Comparison of ENCODE assay signal across 23 cellular contexts in genomic region chr21:15687208-15687607, GRCh38. TPM values are rescaled to one million over a fixed set of nuclear protein-coding genes. Genes with fewer than 3 reads are reported as not detected.
DNase-seq lines count a peak whose midpoint lies in the region; ATAC-seq, FAIRE-seq and TF ChIP-seq lines count a peak whose summit lies in the region.
"Had no signal": no experiment of that assay in that cellular context is flagged by ENCODE, and none has a peak within 500 bp of the region (broad histone marks: within the 10 kb centered on the region; RNA-seq: fewer than 3 reads in every experiment).

No MANE protein-coding gene starts in this region.

- no peak overlapping the region for H2AFZ ChIP-seq in astrocyte (ENCODE audit: low read depth, low read length)

- H3K4me1 Mint-ChIP-seq in astrocyte (ENCODE audit: low read depth, unreplicated experiment) = peaks cover under 1% of the 10 kb centered on the region
- H3K4me1 Mint-ChIP-seq: endodermal cell had no signal

- H3K9me3 ChIP-seq in astrocyte (ENCODE audit: insufficient read depth, low read depth, low read length) = peaks cover 2% of the 10 kb centered on the region
- H3K9me3 ChIP-seq: colonic mucosa, prostate gland, testis had no signal

- H3K4me1 ChIP-seq in astrocyte (ENCODE audit: insufficient read depth, low read length) = peaks cover 13% of the 10 kb centered on the region
- H3K4me1 ChIP-seq: colonic mucosa, prostate gland, testis had no signal

- H3K27ac Mint-ChIP-seq in astrocyte (ENCODE audit: unreplicated experiment) = no peak overlapping the region
- H3K27ac Mint-ChIP-seq: activated CD4-positive, alpha-beta T cell treated with anti-CD3 and anti-CD28 coated beads, Interleukin-2, amount 10 ng/mL, durations not matched to agents 24 days and 14 days; activated naive CD8-positive, alpha-beta T cell treated with anti-CD3 and anti-CD28 coated beads for 36 hours; endodermal cell; immature natural killer cell; nephron progenitor cell; stimulated activated memory B cell treated with anti-CD40 and anti-IgM and Interleukin-4, amounts not matched to agents 10 μg/mL and 1 μg/mL and 100 μg/mL, for 72 hours had no signal

- H3K79me2 ChIP-seq in astrocyte (ENCODE audit: insufficient read depth, low read length) = no peaks in the 10 kb centered on the region

- H3K4me3 Mint-ChIP-seq in astrocyte (ENCODE audit: unreplicated experiment) = no peak overlapping the region
- H3K4me3 Mint-ChIP-seq: activated CD4-positive, alpha-beta T cell treated with anti-CD3 and anti-CD28 coated beads, Interleukin-2, amount 10 ng/mL, durations not matched to agents 24 days and 14 days; activated naive CD8-positive, alpha-beta T cell treated with anti-CD3 and anti-CD28 coated beads for 36 hours; endodermal cell; immature natural killer cell; nephron progenitor cell; stimulated activated memory B cell treated with anti-CD40 and anti-IgM and Interleukin-4, amounts not matched to agents 10 μg/mL and 1 μg/mL and 100 μg/mL, for 72 hours had no signal

- H3K36me3 ChIP-seq in astrocyte (ENCODE audit: insufficient read depth, low read length) = no peaks in the 10 kb centered on the region
- H3K36me3 ChIP-seq: colonic mucosa, prostate gland had no signal

- no peak overlapping the region for H3K4me3 ChIP-seq in astrocyte (ENCODE audit: insufficient read depth, low read depth, low read length)
- H3K4me3 ChIP-seq: colonic mucosa, prostate gland, testis had no signal

- peaks cover 7% of the 10 kb centered on the region for H3K9me3 Mint-ChIP-seq in astrocyte (ENCODE audit: unreplicated experiment)
- H3K9me3 Mint-ChIP-seq: activated CD4-positive, alpha-beta T cell treated with anti-CD3 and anti-CD28 coated beads, Interleukin-2, amount 10 ng/mL, durations not matched to agents 24 days and 14 days; activated naive CD8-positive, alpha-beta T cell treated with anti-CD3 and anti-CD28 coated beads for 36 hours; endodermal cell; nephron progenitor cell; stimulated activated memory B cell treated with anti-CD40 and anti-IgM and Interleukin-4, amounts not matched to agents 10 μg/mL and 1 μg/mL and 100 μg/mL, for 72 hours had no signal

- ATAC-seq in GM21367 (IDR thresholded peaks at IDR 0.05; ENCODE audit: unreplicated experiment) = no peak
- no peak for ATAC-seq in HG03135 (IDR thresholded peaks at IDR 0.05; ENCODE audit: unreplicated experiment)
- no peak for ATAC-seq in HG02973 (IDR thresholded peaks at IDR 0.05; ENCODE audit: unreplicated experiment)
- no peak for ATAC-seq in left cardiac atrium
- ATAC-seq: Panc1; stimulated activated memory B cell treated with anti-CD40 and anti-IgM and Interleukin-4, amounts not matched to agents 10 μg/mL and 1 μg/mL and 100 μg/mL, for 72 hours had no signal

- DNase-seq in CD1c-positive myeloid dendritic cell (ENCODE audit: extremely low spot score) (peak; percentile 25), HS-27A (ENCODE audit: low read depth) (peak; percentile 46), astrocyte (ENCODE audit: low read depth) (peak; percentile 48), iris pigment epithelial cell (ENCODE audit: low read depth) (peak; percentile 72), left cardiac atrium (no peak)
- DNase-seq: activated CD4-positive, alpha-beta T cell treated with anti-CD3 and anti-CD28 coated beads, Interleukin-2, amount 10 ng/mL, durations not matched to agents 24 days and 14 days; activated naive CD8-positive, alpha-beta T cell treated with anti-CD3 and anti-CD28 coated beads for 36 hours; colonic mucosa; endodermal cell; immature natural killer cell; left ventricle myocardium superior; NCI-H2107; nephron progenitor cell; NK-92 treated with Interleukin-12 subunit alpha and Interleukin-12 subunit beta, amount 100 ng/mL, for 24 hours; stimulated activated CD4-positive, alpha-beta T cell treated with anti-CD3 and anti-CD28 coated beads, Interleukin-1b, Interleukin-23, amount 100 ng/mL, for 48 hours; testis had no signal

- H3K27me3 Mint-ChIP-seq in astrocyte (ENCODE audit: low read depth, unreplicated experiment) = no peaks in the 10 kb centered on the region

- H3K27ac ChIP-seq in astrocyte (ENCODE audit: low read depth, low read length) = peak overlapping the region; percentile 32
- H3K27ac ChIP-seq: C4-2B, colonic mucosa, prostate gland, testis had no signal

- intact Hi-C loops in left cardiac atrium (cut with DNase I) = no loop called here

- H3K4me2 ChIP-seq in astrocyte (ENCODE audit: low read length) = no peak overlapping the region

- H3K27me3 ChIP-seq in astrocyte (ENCODE audit: insufficient read depth, low read length) = no peaks in the 10 kb centered on the region
- H3K27me3 ChIP-seq: colonic mucosa, testis had no signal

- H3K9ac ChIP-seq in astrocyte (ENCODE audit: low read length) = no peak overlapping the region

- H3K36me3 Mint-ChIP-seq in astrocyte (ENCODE audit: low read depth, unreplicated experiment) = no peaks in the 10 kb centered on the region
- H3K36me3 Mint-ChIP-seq: activated naive CD8-positive, alpha-beta T cell treated with anti-CD3 and anti-CD28 coated beads for 36 hours; immature natural killer cell; stimulated activated memory B cell treated with anti-CD40 and anti-IgM and Interleukin-4, amounts not matched to agents 10 μg/mL and 1 μg/mL and 100 μg/mL, for 72 hours had no signal

- H4K20me1 ChIP-seq in astrocyte (ENCODE audit: insufficient read depth, low read length) = no peaks in the 10 kb centered on the region

- no peak for TF ChIP-seq CTCF in astrocyte (IDR thresholded peaks at IDR 0.05; ENCODE audit: insufficient read depth, low read depth, low read length)

- no peak for FAIRE-seq in astrocyte (lab: Jason Lieb, UNC)

RNA-seq across cellular contexts. Expression of gene USP25, which starts 42.6 kb away (rescaled TPM):
- total RNA-seq in astrocyte = 49.0 and 49.5 TPM in 2 replicates
- 10 to 100 TPM; 39.4 to 56.8 TPM for total RNA-seq in left cardiac atrium
